8 cellular contexts compared by ENCODE assay signal in genomic region chr10:68826764-68827591, GRCh38. TPM values are rescaled to one million over a fixed set of nuclear protein-coding genes. Genes with fewer than 3 reads are reported as not detected.
DNase-seq lines count a peak whose midpoint lies in the region; ATAC-seq and TF ChIP-seq lines count a peak whose summit lies in the region.

A gene with protein sequence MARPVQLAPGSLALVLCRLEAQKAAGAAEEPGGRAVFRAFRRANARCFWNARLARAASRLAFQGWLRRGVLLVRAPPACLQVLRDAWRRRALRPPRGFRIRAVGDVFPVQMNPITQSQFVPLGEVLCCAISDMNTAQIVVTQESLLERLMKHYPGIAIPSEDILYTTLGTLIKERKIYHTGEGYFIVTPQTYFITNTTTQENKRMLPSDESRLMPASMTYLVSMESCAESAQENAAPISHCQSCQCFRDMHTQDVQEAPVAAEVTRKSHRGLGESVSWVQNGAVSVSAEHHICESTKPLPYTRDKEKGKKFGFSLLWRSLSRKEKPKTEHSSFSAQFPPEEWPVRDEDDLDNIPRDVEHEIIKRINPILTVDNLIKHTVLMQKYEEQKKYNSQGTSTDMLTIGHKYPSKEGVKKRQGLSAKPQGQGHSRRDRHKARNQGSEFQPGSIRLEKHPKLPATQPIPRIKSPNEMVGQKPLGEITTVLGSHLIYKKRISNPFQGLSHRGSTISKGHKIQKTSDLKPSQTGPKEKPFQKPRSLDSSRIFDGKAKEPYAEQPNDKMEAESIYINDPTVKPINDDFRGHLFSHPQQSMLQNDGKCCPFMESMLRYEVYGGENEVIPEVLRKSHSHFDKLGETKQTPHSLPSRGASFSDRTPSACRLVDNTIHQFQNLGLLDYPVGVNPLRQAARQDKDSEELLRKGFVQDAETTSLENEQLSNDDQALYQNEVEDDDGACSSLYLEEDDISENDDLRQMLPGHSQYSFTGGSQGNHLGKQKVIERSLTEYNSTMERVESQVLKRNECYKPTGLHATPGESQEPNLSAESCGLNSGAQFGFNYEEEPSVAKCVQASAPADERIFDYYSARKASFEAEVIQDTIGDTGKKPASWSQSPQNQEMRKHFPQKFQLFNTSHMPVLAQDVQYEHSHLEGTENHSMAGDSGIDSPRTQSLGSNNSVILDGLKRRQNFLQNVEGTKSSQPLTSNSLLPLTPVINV (plus strand): TSS chr10:68827531. CDS start chr10:68827624, 93 bp downstream.

- intact Hi-C loops in Right ventricle myocardium inferior (cut with DNase I) = no loop called here
- intact Hi-C loops in cardiac septum (cut with DNase I) = no loop called here

- no peaks in the 10 kb centered on the region for H3K9me3 Mint-ChIP-seq in naive B cell

- no peak for TF ChIP-seq CTCF in epithelial cell of proximal tubule (conservative IDR thresholded peaks at IDR 0.05; ENCODE audit: low read depth, low read length)

- peaks cover 0 to 10% (median 9%) of the 10 kb centered on the region in 3 donors for H3K4me1 Mint-ChIP-seq in naive B cell

- H3K27me3 Mint-ChIP-seq in naive B cell = peaks cover 0 to 13% (median 0%) of the 10 kb centered on the region in 3 donors

- peak within 1 kb of the TSS; percentile 73 to 91 (median 80) for H3K4me3 Mint-ChIP-seq in naive B cell

- no peaks in the 10 kb centered on the region for H3K36me3 Mint-ChIP-seq in naive B cell

- ATAC-seq in Right ventricle myocardium inferior = peak; percentile 72
- ATAC-seq in HG03159 (IDR thresholded peaks at IDR 0.05; ENCODE audit: unreplicated experiment) = peak; percentile 63
- peak; percentile 61 to 63 for ATAC-seq in naive B cell (ENCODE audit: low read depth in 2 of 2)
- peak; percentile 84 for ATAC-seq in stimulated activated naive CD8-positive, alpha-beta T cell treated with anti-CD3 and anti-CD28 coated beads, Interleukin-15, Interleukin-2, amounts not matched to agents 100 U/mL and 50 U/mL, for 24 hours

- peak within 1 kb of the TSS; percentile 65 for H3K4me3 ChIP-seq in epithelial cell of proximal tubule (ENCODE audit: low read depth, low read length)

- peak within 1 kb of the TSS in 3 of 6 donors; percentile 69 to 92 (median 73) for H3K27ac Mint-ChIP-seq in naive B cell

- DNase-seq in Right ventricle myocardium inferior (ENCODE audit: missing footprints) (no peak), cardiac septum (ENCODE audit: low spot score) (no peak), NOMO-1 treated with dmso at 0.1 percent for 144 hours (lab: John Stamatoyannopoulos, UW; ENCODE audit: unreplicated experiment) (peak; percentile 53), activated T-cell treated with anti-CD3 and anti-CD28 coated beads for 48 hours (ENCODE audit: low read depth) (peak; percentile 67), epithelial cell of proximal tubule (ENCODE audit: low read depth) (no peak), naive B cell (peak; percentile 39)
- peak; percentile 73 for DNase-seq in stimulated activated naive CD8-positive, alpha-beta T cell treated with anti-CD3 and anti-CD28 coated beads, Interleukin-15, Interleukin-2, amounts not matched to agents 100 U/mL and 50 U/mL, for 24 hours

RNA-seq across cellular contexts. Expression of the gene that starts here (rescaled TPM):
- total RNA-seq in Right ventricle myocardium inferior = 0.41 TPM
- 0.19 TPM for total RNA-seq in cardiac septum
- total RNA-seq in epithelial cell of proximal tubule = 0.23 and 1.2 TPM in 2 replicates
- under 1 TPM in 4 of 6 donors, not detected in 2; 0.09 to 0.38 (median 0.19) TPM for polyA plus RNA-seq in naive B cell (ENCODE audit: low read depth in 6 of 6)

Comparison
In these comparisons a context has a peak if more than half of its experiments do, and no peak if none do; other contexts are left out.
1. Peak in ATAC-seq in Right ventricle myocardium inferior; RNA of the gene not detected or under 1 TPM.
2. Peak in DNase-seq and ATAC-seq in naive B cell; RNA of the gene not detected or under 1 TPM.
3. DNase-seq: peak in NOMO-1 treated with dmso at 0.1 percent for 144 hours (single experiment), activated T-cell treated with anti-CD3 and anti-CD28 coated beads for 48 hours (single experiment) and stimulated activated naive CD8-positive, alpha-beta T cell treated with anti-CD3 and anti-CD28 coated beads, Interleukin-15, Interleukin-2, amounts not matched to agents 100 U/mL and 50 U/mL, for 24 hours (single experiment); none in Right ventricle myocardium inferior (single experiment), cardiac septum (single experiment) and epithelial cell of proximal tubule (single experiment).
4. Peak in every context shown above with its lines, with median percentiles within 50 percentile points of each other: ATAC-seq.